ENCODE assay signal across 1 cellular context in the genomic region with DNA sequence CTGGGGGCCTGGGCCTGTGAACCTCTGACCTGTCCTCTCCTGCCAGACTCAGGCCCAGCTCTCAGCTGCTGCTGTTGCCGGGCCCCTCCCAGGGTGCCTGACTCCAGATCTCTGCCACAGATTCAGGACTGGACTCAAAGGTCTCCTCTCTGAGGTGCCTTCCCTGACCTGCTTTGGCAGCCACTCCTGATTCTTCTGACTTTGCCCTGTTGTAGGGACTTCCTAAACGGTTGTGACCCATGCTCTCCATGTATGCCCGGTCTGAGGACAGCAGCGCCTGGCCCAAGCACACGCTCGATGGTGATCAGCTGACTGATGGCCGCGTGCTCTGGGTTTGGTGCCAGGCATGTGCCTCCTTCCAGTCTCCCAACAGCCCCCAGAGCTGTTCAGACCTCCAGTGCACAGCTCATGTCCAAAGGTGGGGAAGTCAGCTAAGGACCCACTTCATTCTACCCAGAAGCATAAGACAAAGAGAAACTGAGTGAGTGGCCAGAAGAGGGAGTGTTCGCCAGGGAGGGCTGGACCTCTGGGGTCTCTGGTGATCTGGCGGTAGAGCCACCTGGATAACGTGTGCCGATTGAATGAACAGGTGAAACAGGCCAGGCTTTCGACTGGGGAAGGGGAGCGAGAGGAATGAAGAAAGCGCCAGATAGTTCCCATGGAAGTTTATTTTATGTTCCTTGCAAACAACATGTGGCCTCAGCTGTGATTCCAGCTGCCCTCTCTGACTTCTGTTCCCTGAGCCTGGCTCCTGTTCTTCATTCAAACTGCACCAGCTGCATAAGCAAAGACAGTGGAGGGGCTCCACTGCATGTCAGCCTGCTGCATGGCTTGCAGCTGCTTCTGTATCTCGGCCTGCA.
TF ChIP-seq lines count a peak whose summit lies in the region.

No MANE protein-coding gene starts in this region.

TF ChIP-seq in H1, 55 proteins besides CTCF, POLR2A, EP300 and RAD21 (continued from another document):
- TF ChIP-seq RFX5 (IDR thresholded peaks at IDR 0.05; ENCODE audit: borderline replicate concordance, low read depth, low read length) (no peak), JUN (IDR thresholded peaks at IDR 0.05; ENCODE audit: low read depth, low read length) (no peak), RNF2 (IDR thresholded peaks at IDR 0.05; ENCODE audit: borderline replicate concordance, low read depth, low read length, missing control alignments, poor library complexity, severe bottlenecking) (no peak)
